23 cellular contexts compared by ENCODE assay signal in genomic region chr13:83365723-83366122, GRCh38.
DNase-seq lines count a peak whose midpoint lies in the region; FAIRE-seq and TF ChIP-seq lines count a peak whose summit lies in the region.
"Had no signal": no experiment of that assay in that cellular context is flagged by ENCODE, and none has a peak within 500 bp of the region (broad histone marks: within the 10 kb centered on the region; RNA-seq: fewer than 3 reads in every experiment).

No MANE protein-coding gene starts in this region.

- no peak for DNase-seq in frontal cortex (ENCODE audit: low spot score in 2 of 2)
- DNase-seq in SK-N-SH, result no peak
- no peak for DNase-seq in iPS-NIHi11 (ENCODE audit: low spot score)
- no peak for DNase-seq in stimulated activated CD4-positive, alpha-beta T cell treated with anti-CD3 and anti-CD28 coated beads, Interleukin-12 subunit alpha, Interleukin-12 subunit beta, amount 100 ng/mL, for 4 hours
- DNase-seq: ACHN; AML-193; BE2C; CD4-positive, alpha-beta T cell; CD8-positive, alpha-beta memory T cell; DMS 273 treated with DMSO at 0.1 percent for 48 hours; DMS79; EL; GF-D8; GOT3; HFFc6 had no signal

- no peak overlapping the region for H3K27ac ChIP-seq in SK-N-SH (ENCODE audit: low read depth in 2 of 2, low read length in 1 of 2)
- H3K27ac ChIP-seq: BLaER1 treated with 17β-estradiol and CSF1 and Interleukin-3, amounts not matched to agents 10 nM and 100 nM had no signal

- H3K4me2 ChIP-seq in SK-N-SH, result no peak overlapping the region
- H3K4me2 ChIP-seq: BLaER1 treated with 17β-estradiol and CSF1 and Interleukin-3, amounts not matched to agents 10 nM and 100 nM had no signal

- POLR2A ChIA-PET in SK-N-SH (lab: Yijun Ruan, JAX), result no interaction called here

- TF ChIP-seq CTCF in SK-N-SH (IDR thresholded peaks at IDR 0.05), result no peak

- CTCF ChIA-PET in SK-N-SH (lab: Yijun Ruan, JAX), result no interaction called here

- 0 out of 2 replicates have a peak, but pooled peaks cover 5% of the 10 kb centered on the region for H3K9me3 ChIP-seq in SK-N-SH
- H3K9me3 ChIP-seq: BE2C; BLaER1 treated with 17β-estradiol and CSF1 and Interleukin-3, amounts not matched to agents 10 nM and 100 nM; HAP-1 had no signal

- H3F3A ChIP-seq in SK-N-SH (replicated peaks; ENCODE audit: insufficient read depth), result no peaks in the 10 kb centered on the region

- H3K36me3 ChIP-seq in SK-N-SH (replicated peaks in 1 of 2; ENCODE audit: control insufficient read depth in 1 of 2, insufficient read depth in 2 of 2, low read length in 1 of 2), result no peaks in the 10 kb centered on the region
- H3K36me3 ChIP-seq: BE2C; BLaER1 treated with 17β-estradiol and CSF1 and Interleukin-3, amounts not matched to agents 10 nM and 100 nM; HAP-1 had no signal

- H3K79me2 ChIP-seq in SK-N-SH (ENCODE audit: insufficient read depth), result no peaks in the 10 kb centered on the region

- no peaks in the 10 kb centered on the region for H3K4me1 ChIP-seq in SK-N-SH (ENCODE audit: control insufficient read depth in 1 of 2, insufficient read depth in 2 of 2, low read depth in 1 of 2, low read length in 1 of 2)
- H3K4me1 ChIP-seq: BE2C; BLaER1 treated with 17β-estradiol and CSF1 and Interleukin-3, amounts not matched to agents 10 nM and 100 nM; HAP-1 had no signal

- FAIRE-seq in G401.6 (lab: Jason Lieb, UNC) (peak; percentile 21), TTC549 (lab: Jason Lieb, UNC) (peak; percentile 28), frontal cortex (lab: Jason Lieb, UNC) (peak; percentile 61)
- FAIRE-seq: D721Med, GM12891, GM18507, H54 had no signal

- H3K27me3 ChIP-seq in SK-N-SH (ENCODE audit: insufficient read depth), result no peaks in the 10 kb centered on the region
- H3K27me3 ChIP-seq: BE2C; BLaER1 treated with 17β-estradiol and CSF1 and Interleukin-3, amounts not matched to agents 10 nM and 100 nM had no signal

- no peaks in the 10 kb centered on the region for H3K9me2 ChIP-seq in SK-N-SH

- H4K20me1 ChIP-seq in SK-N-SH (ENCODE audit: insufficient read depth), result no peaks in the 10 kb centered on the region
- H4K20me1 ChIP-seq: BLaER1 treated with 17β-estradiol and CSF1 and Interleukin-3, amounts not matched to agents 10 nM and 100 nM had no signal

- no peak for TF ChIP-seq EP300 in SK-N-SH (IDR thresholded peaks at IDR 0.05; ENCODE audit: borderline replicate concordance in 1 of 2, low read depth in 1 of 2, low read length in 1 of 2)

- no peak overlapping the region for H2AFZ ChIP-seq in SK-N-SH (ENCODE audit: low read depth)

- H3K9ac ChIP-seq in SK-N-SH, result no peak overlapping the region
- H3K9ac ChIP-seq: BLaER1 treated with 17β-estradiol and CSF1 and Interleukin-3, amounts not matched to agents 10 nM and 100 nM had no signal

- TF ChIP-seq RAD21 in SK-N-SH (IDR thresholded peaks at IDR 0.05; ENCODE audit: low read length), result no peak

- H3K4me3 ChIP-seq in SK-N-SH (ENCODE audit: low read depth in 2 of 2, low read length in 1 of 2), result no peak overlapping the region
- H3K4me3 ChIP-seq: BLaER1 treated with 17β-estradiol and CSF1 and Interleukin-3, amounts not matched to agents 10 nM and 100 nM; HAP-1 had no signal

TF ChIP-seq in SK-N-SH, 30 proteins besides CTCF, POLR2A, EP300 and RAD21:
- no peak for TF ChIP-seq CHD2 (IDR thresholded peaks at IDR 0.05; ENCODE audit: low read length, partially characterized antibody)
